ENCODE assay signal across 8 cellular contexts in genomic region chr9:137607141-137607857, GRCh38. TPM values are rescaled to one million over a fixed set of nuclear protein-coding genes. Genes with fewer than 3 reads are reported as not detected.
DNase-seq lines count a peak whose midpoint lies in the region; ATAC-seq, FAIRE-seq and TF ChIP-seq lines count a peak whose summit lies in the region.

No MANE protein-coding gene starts in this region.

- H3K36me3 ChIP-seq in HepG2 (replicated peaks in 1 of 2; ENCODE audit: control insufficient read depth in 1 of 2, insufficient read depth in 2 of 2, low read length in 2 of 2) (no peaks in the 10 kb centered on the region), upper lobe of left lung (no peaks in the 10 kb centered on the region)

- H3K27me3 ChIP-seq in HepG2 (ENCODE audit: control insufficient read depth in 1 of 2, insufficient read depth in 2 of 2, low read length in 2 of 2): peaks cover 1 to 10% of the 10 kb centered on the region in 2 experiments; a peak in 3 of 5 replicates
- no peaks in the 10 kb centered on the region for H3K27me3 ChIP-seq in upper lobe of left lung

- intact Hi-C loops in Right ventricle myocardium inferior (cut with DNase I) (no loop called here), cardiac septum (cut with DNase I) (no loop called here), HepG2 (cut with micrococcal nuclease; ENCODE audit: unreplicated experiment) (loop anchor here (5.0 kb wide), 1 partner anchor 65 kb away; no protein-coding TSS in a partner anchor)

- no peak overlapping the region for H3K27ac Mint-ChIP-seq in activated naive CD8-positive, alpha-beta T cell treated with anti-CD3 and anti-CD28 coated beads, Interleukin-2, amount 10 ng/mL, durations not matched to agents 7 days and 5 days

- CTCF ChIA-PET in HepG2 (lab: Yijun Ruan, JAX; ENCODE audit: low intra/inter-chr PET ratio, low total read pairs): no interaction called here

- TF ChIP-seq CTCF in HepG2 (CRISPR knock-in tag; IDR thresholded peaks at IDR 0.05) (no peak), upper lobe of left lung (IDR thresholded peaks at IDR 0.05) (no peak)

- FAIRE-seq in HepG2 (lab: Jason Lieb, UNC): no peak

- DNase-seq in Right ventricle myocardium inferior (ENCODE audit: missing footprints): peak; percentile 66
- DNase-seq in cardiac septum (ENCODE audit: low spot score): no peak
- no peak for DNase-seq in activated naive CD8-positive, alpha-beta T cell treated with anti-CD3 and anti-CD28 coated beads, Interleukin-2, amount 10 ng/mL, durations not matched to agents 7 days and 5 days
- DNase-seq in HepG2 (ENCODE audit: low spot score): no peak
- peak; percentile 43 to 52 for DNase-seq in upper lobe of left lung
- DNase-seq in SK-N-DZ (ENCODE audit: low spot score): no peak
- DNase-seq in cortex of kidney (lab: John Stamatoyannopoulos, UW): no peak
- no peak for DNase-seq in DMS79 treated with DMSO at 0.1 percent for 48 hours (lab: John Stamatoyannopoulos, UW)

- H3K27me3 Mint-ChIP-seq in activated naive CD8-positive, alpha-beta T cell treated with anti-CD3 and anti-CD28 coated beads, Interleukin-2, amount 10 ng/mL, durations not matched to agents 7 days and 5 days: peaks cover 2% of the 10 kb centered on the region

- H3K4me3 ChIP-seq in HepG2 (replicated peaks in 1 of 3; ENCODE audit: insufficient read depth in 1 of 3, low read depth in 2 of 3, low read length in 3 of 3) (peak overlapping the region; percentile 57 to 81 (median 77)), upper lobe of left lung (peak overlapping the region in 3 of 4 donors; percentile 87 to 96 (median 94))

- no TSS peak for BruUV-seq in HepG2 (replicated peaks; lab: Mats Ljungman, UMichigan)

- peaks cover 2% of the 10 kb centered on the region; the same call in 1 of the 2 replicates for H4K20me1 ChIP-seq in HepG2 (ENCODE audit: insufficient read depth, low read length)

- H3K36me3 Mint-ChIP-seq in activated naive CD8-positive, alpha-beta T cell treated with anti-CD3 and anti-CD28 coated beads, Interleukin-2, amount 10 ng/mL, durations not matched to agents 7 days and 5 days: no peaks in the 10 kb centered on the region

- H3K9me3 ChIP-seq in HepG2 (ENCODE audit: low read length) (no peaks in the 10 kb centered on the region), upper lobe of left lung (no peaks in the 10 kb centered on the region)

- peak overlapping the region; percentile 83 for H3K4me3 Mint-ChIP-seq in activated naive CD8-positive, alpha-beta T cell treated with anti-CD3 and anti-CD28 coated beads, Interleukin-2, amount 10 ng/mL, durations not matched to agents 7 days and 5 days

- POLR2A ChIA-PET in activated naive CD8-positive, alpha-beta T cell treated with anti-CD3 and anti-CD28 coated beads, Interleukin-2, amount 10 ng/mL, durations not matched to agents 7 days and 5 days (lab: Charles Lee): interaction anchor here (0.6 to 2.4 kb wide), 3 partner anchors 8 to 15 kb away, joined by 3 to 16 read pairs (median 3); partner anchors contain the start of gene EHMT1
- POLR2A ChIA-PET in HepG2 (lab: Yijun Ruan, JAX): interaction anchor here (0.7 to 2.7 kb wide), 5 partner anchors 12 to 57 kb away, joined by 3 to 18 read pairs (median 3); partner anchors contain the start of genes EHMT1 and ZMYND19

- H3K79me2 ChIP-seq in HepG2 (ENCODE audit: insufficient read depth, low read length): peaks cover 31% of the 10 kb centered on the region

- H3K27ac ChIP-seq in HepG2 (ENCODE audit: extremely low read length, insufficient read depth, low read length) (peak overlapping the region; percentile 81), upper lobe of left lung (peak overlapping the region; percentile 90 to 96 (median 94))

- H3K4me1 ChIP-seq in HepG2 (ENCODE audit: insufficient read depth, low read length): peaks cover 70% of the 10 kb centered on the region
- H3K4me1 ChIP-seq in upper lobe of left lung: peaks cover 41 to 79% (median 56%) of the 10 kb centered on the region in 4 donors

- no peak for TF ChIP-seq RAD21 in HepG2 (CRISPR knock-in tag; IDR thresholded peaks at IDR 0.05)

- H3K4me1 Mint-ChIP-seq in activated naive CD8-positive, alpha-beta T cell treated with anti-CD3 and anti-CD28 coated beads, Interleukin-2, amount 10 ng/mL, durations not matched to agents 7 days and 5 days: peaks cover 18% of the 10 kb centered on the region

- no peak for ATAC-seq in Right ventricle myocardium inferior
- no peak for ATAC-seq in activated naive CD8-positive, alpha-beta T cell treated with anti-CD3 and anti-CD28 coated beads, Interleukin-2, amount 10 ng/mL, durations not matched to agents 7 days and 5 days (ENCODE audit: low read depth)
- ATAC-seq in HepG2: peak; percentile 44
- ATAC-seq in upper lobe of left lung (ENCODE audit: low FRiP score in 2 of 2): no peak

- peak overlapping the region; percentile 100 for H3K4me2 ChIP-seq in HepG2 (ENCODE audit: low read depth, low read length)

- TF ChIP-seq POLR2A in HepG2 (IDR thresholded peaks at IDR 0.05; ENCODE audit: insufficient read depth in 1 of 2, low read depth in 2 of 2, low read length in 2 of 2): peak in 1 of 2 experiments; percentile 31; a peak in 1 of 4 replicates
- no peak for TF ChIP-seq POLR2A in upper lobe of left lung (IDR thresholded peaks at IDR 0.05)

- WGBS in HepG2 (ENCODE audit: low lambda C conversion rate): 0% methylated on average over 4 of the region's 17 CpGs
- 25 to 30% methylated on average over 9 to 16 of the region's 17 CpGs for WGBS in upper lobe of left lung, 2 donors

- H2AFZ ChIP-seq in HepG2 (ENCODE audit: low read length): no peak overlapping the region

- in situ Hi-C loops in HepG2 (cut with HindIII; ENCODE audit: extremely low pct_ligation_motif_present, low pct_unique_long_range_greater_than_20kb): no loop called here

- TF ChIP-seq EP300 in HepG2 (IDR thresholded peaks at IDR 0.05; ENCODE audit: low read depth in 2 of 2, low read length in 2 of 2) (no peak), HepG2 (CRISPR knock-in tag; IDR thresholded peaks at IDR 0.05; ENCODE audit: borderline replicate concordance) (no peak), upper lobe of left lung (IDR thresholded peaks at IDR 0.05) (no peak)

- peak overlapping the region; percentile 82 for H3K9ac ChIP-seq in HepG2 (ENCODE audit: insufficient read depth, low read depth, low read length)

- H3K9me3 Mint-ChIP-seq in activated naive CD8-positive, alpha-beta T cell treated with anti-CD3 and anti-CD28 coated beads, Interleukin-2, amount 10 ng/mL, durations not matched to agents 7 days and 5 days: no peaks in the 10 kb centered on the region

RNA-seq across cellular contexts. Expression of gene ARRDC1, which starts 1.8 kb away (rescaled TPM):
- 17.5 TPM for total RNA-seq in Right ventricle myocardium inferior
- 21.1 TPM for total RNA-seq in cardiac septum
- 10 to 100 TPM; 62.8 to 64.6 TPM for total RNA-seq in activated naive CD8-positive, alpha-beta T cell treated with anti-CD3 and anti-CD28 coated beads, Interleukin-2, amount 10 ng/mL, durations not matched to agents 7 days and 5 days
- 13.4 and 21.7 TPM in 2 replicates for total RNA-seq in HepG2 (2016; rRNA removed; fragmentation: Illumina TruSeq; extraction: Trizol)
- 8.4 and 10.0 TPM in 2 replicates for total RNA-seq in HepG2 (2016; cell fraction: cytosol; rRNA removed; fragmentation: Illumina TruSeq; extraction: Trizol; ENCODE audit: low read depth)
- 12.6 and 23.4 TPM in 2 replicates for total RNA-seq in HepG2 (2016; cell fraction: insoluble cytoplasmic fraction; rRNA removed; fragmentation: Illumina TruSeq; extraction: Trizol)
- total RNA-seq in HepG2 (2016; cell fraction: membrane; rRNA removed; fragmentation: Illumina TruSeq; extraction: Trizol): 8.5 and 10.9 TPM in 2 replicates
- 14.0 and 15.0 TPM in 2 replicates for total RNA-seq in HepG2 (2016; cell fraction: nucleus; rRNA removed; fragmentation: Illumina TruSeq; extraction: Trizol)
- 44.4 and 50.9 TPM in 2 replicates for polyA plus RNA-seq in HepG2 (2011; rRNA removed)
- polyA plus RNA-seq in HepG2 (2011; cell fraction: cytosol; rRNA removed): 23.8 and 38.3 TPM in 2 replicates
- 240 and 305 TPM in 2 replicates for polyA plus RNA-seq in HepG2 (2011; cell fraction: nucleus; rRNA removed)
- polyA plus RNA-seq in HepG2 (2012): 16.2 and 19.0 TPM in 2 replicates
- polyA plus RNA-seq in HepG2 (2016; cell fraction: cytosol; fragmentation: Illumina TruSeq; extraction: Trizol; ENCODE audit: low read depth): 5.5 and 7.1 TPM in 2 replicates
- polyA plus RNA-seq in HepG2 (2016; cell fraction: insoluble cytoplasmic fraction; fragmentation: Illumina TruSeq; extraction: Trizol; ENCODE audit: low read depth): 13.7 and 16.1 TPM in 2 replicates
- polyA plus RNA-seq in HepG2 (2016; cell fraction: membrane; fragmentation: Illumina TruSeq; extraction: Trizol; ENCODE audit: low read depth): 6.1 and 7.5 TPM in 2 replicates
- 53.7 and 57.4 TPM in 2 replicates for polyA plus RNA-seq in HepG2 (2016; cell fraction: nucleus; fragmentation: Illumina TruSeq; extraction: Trizol; ENCODE audit: insufficient read depth, low read depth)
- 48.5 and 187 TPM in 2 replicates for polyA minus RNA-seq in HepG2 (2011; rRNA and poly(A)+ RNA removed; ENCODE audit: low replicate concordance)
- polyA minus RNA-seq in HepG2 (2011; cell fraction: cytosol; rRNA and poly(A)+ RNA removed): 10.7 and 12.0 TPM in 2 replicates
- 32.6 and 32.9 TPM in 2 replicates for polyA minus RNA-seq in HepG2 (2011; cell fraction: nucleus; rRNA and poly(A)+ RNA removed)
- 100 to 1,000 TPM in 3 of 6 donors, 10 to 100 TPM in 3; 74.9 to 202 (median 99.6) TPM for total RNA-seq in upper lobe of left lung
- polyA plus RNA-seq in SK-N-DZ (2014; cell fraction: cytosol; rRNA removed): 15.9 and 21.1 TPM in 2 replicates
- 72.2 and 94.4 TPM in 2 replicates for polyA plus RNA-seq in SK-N-DZ (2014; cell fraction: nucleus; rRNA removed)

RNA-seq across cellular contexts. Expression of gene EHMT1, which starts 11.5 kb away (rescaled TPM):
- total RNA-seq in Right ventricle myocardium inferior: 30.5 TPM
- 39.8 TPM for total RNA-seq in cardiac septum
- total RNA-seq in activated naive CD8-positive, alpha-beta T cell treated with anti-CD3 and anti-CD28 coated beads, Interleukin-2, amount 10 ng/mL, durations not matched to agents 7 days and 5 days: 100 to 1,000 TPM; 111 to 118 TPM
- total RNA-seq in HepG2 (2016; rRNA removed; fragmentation: Illumina TruSeq; extraction: Trizol): 19.2 and 23.0 TPM in 2 replicates
- total RNA-seq in HepG2 (2016; cell fraction: cytosol; rRNA removed; fragmentation: Illumina TruSeq; extraction: Trizol; ENCODE audit: low read depth): 32.6 and 34.0 TPM in 2 replicates
- 15.2 and 25.2 TPM in 2 replicates for total RNA-seq in HepG2 (2016; cell fraction: insoluble cytoplasmic fraction; rRNA removed; fragmentation: Illumina TruSeq; extraction: Trizol)
- total RNA-seq in HepG2 (2016; cell fraction: membrane; rRNA removed; fragmentation: Illumina TruSeq; extraction: Trizol): 17.9 and 21.2 TPM in 2 replicates
- total RNA-seq in HepG2 (2016; cell fraction: nucleus; rRNA removed; fragmentation: Illumina TruSeq; extraction: Trizol): 21.3 and 28.8 TPM in 2 replicates
- polyA plus RNA-seq in HepG2 (2011; rRNA removed): 27.1 and 32.7 TPM in 2 replicates
- 15.3 and 21.9 TPM in 2 replicates for polyA plus RNA-seq in HepG2 (2011; cell fraction: cytosol; rRNA removed)
- 115 and 134 TPM in 2 replicates for polyA plus RNA-seq in HepG2 (2011; cell fraction: nucleus; rRNA removed)
- polyA plus RNA-seq in HepG2 (2012): 23.7 and 24.3 TPM in 2 replicates
- polyA plus RNA-seq in HepG2 (2016; cell fraction: cytosol; fragmentation: Illumina TruSeq; extraction: Trizol; ENCODE audit: low read depth): 2.4 TPM in 2 replicates
- 15.9 and 22.8 TPM in 2 replicates for polyA plus RNA-seq in HepG2 (2016; cell fraction: insoluble cytoplasmic fraction; fragmentation: Illumina TruSeq; extraction: Trizol; ENCODE audit: low read depth)
- 6.3 and 6.9 TPM in 2 replicates for polyA plus RNA-seq in HepG2 (2016; cell fraction: membrane; fragmentation: Illumina TruSeq; extraction: Trizol; ENCODE audit: low read depth)
- polyA plus RNA-seq in HepG2 (2016; cell fraction: nucleus; fragmentation: Illumina TruSeq; extraction: Trizol; ENCODE audit: insufficient read depth, low read depth): 70.5 and 71.6 TPM in 2 replicates
- polyA minus RNA-seq in HepG2 (2011; rRNA and poly(A)+ RNA removed; ENCODE audit: low replicate concordance): 74.8 and 208 TPM in 2 replicates
- polyA minus RNA-seq in HepG2 (2011; cell fraction: cytosol; rRNA and poly(A)+ RNA removed): 20.1 and 23.4 TPM in 2 replicates
- polyA minus RNA-seq in HepG2 (2011; cell fraction: nucleus; rRNA and poly(A)+ RNA removed): 41.9 and 46.2 TPM in 2 replicates
- 100 to 1,000 TPM in 2 of 6 donors, 10 to 100 TPM in 4; 68.0 to 183 (median 83.6) TPM for total RNA-seq in upper lobe of left lung
- polyA plus RNA-seq in SK-N-DZ (2014; cell fraction: cytosol; rRNA removed): 44.2 and 44.6 TPM in 2 replicates
- polyA plus RNA-seq in SK-N-DZ (2014; cell fraction: nucleus; rRNA removed): 119 and 149 TPM in 2 replicates

RNA-seq across cellular contexts. Expression of gene ZMYND19, which starts 17.0 kb away (rescaled TPM):
- total RNA-seq in Right ventricle myocardium inferior: 10.8 TPM
- 11.2 TPM for total RNA-seq in cardiac septum
- total RNA-seq in activated naive CD8-positive, alpha-beta T cell treated with anti-CD3 and anti-CD28 coated beads, Interleukin-2, amount 10 ng/mL, durations not matched to agents 7 days and 5 days: 10 to 100 TPM; 31.3 to 33.0 TPM
- total RNA-seq in HepG2 (2016; rRNA removed; fragmentation: Illumina TruSeq; extraction: Trizol): 29.6 and 38.7 TPM in 2 replicates
- total RNA-seq in HepG2 (2016; cell fraction: cytosol; rRNA removed; fragmentation: Illumina TruSeq; extraction: Trizol; ENCODE audit: low read depth): 103 and 108 TPM in 2 replicates
- 26.0 and 40.1 TPM in 2 replicates for total RNA-seq in HepG2 (2016; cell fraction: insoluble cytoplasmic fraction; rRNA removed; fragmentation: Illumina TruSeq; extraction: Trizol)
- total RNA-seq in HepG2 (2016; cell fraction: membrane; rRNA removed; fragmentation: Illumina TruSeq; extraction: Trizol): 93.6 and 97.4 TPM in 2 replicates
- total RNA-seq in HepG2 (2016; cell fraction: nucleus; rRNA removed; fragmentation: Illumina TruSeq; extraction: Trizol): 26.3 and 30.8 TPM in 2 replicates
- polyA plus RNA-seq in HepG2 (2011; rRNA removed): 21.3 and 21.8 TPM in 2 replicates
- 19.1 and 23.2 TPM in 2 replicates for polyA plus RNA-seq in HepG2 (2011; cell fraction: cytosol; rRNA removed)
- polyA plus RNA-seq in HepG2 (2011; cell fraction: nucleus; rRNA removed): 46.9 and 49.7 TPM in 2 replicates
- 16.9 and 18.6 TPM in 2 replicates for polyA plus RNA-seq in HepG2 (2012)
- polyA plus RNA-seq in HepG2 (2016; cell fraction: cytosol; fragmentation: Illumina TruSeq; extraction: Trizol; ENCODE audit: low read depth): 80.6 TPM in 2 replicates
- polyA plus RNA-seq in HepG2 (2016; cell fraction: insoluble cytoplasmic fraction; fragmentation: Illumina TruSeq; extraction: Trizol; ENCODE audit: low read depth): 32.1 and 34.5 TPM in 2 replicates
- 89.7 and 93.0 TPM in 2 replicates for polyA plus RNA-seq in HepG2 (2016; cell fraction: membrane; fragmentation: Illumina TruSeq; extraction: Trizol; ENCODE audit: low read depth)
- polyA plus RNA-seq in HepG2 (2016; cell fraction: nucleus; fragmentation: Illumina TruSeq; extraction: Trizol; ENCODE audit: insufficient read depth, low read depth): 60.9 and 67.4 TPM in 2 replicates
- polyA minus RNA-seq in HepG2 (2011; rRNA and poly(A)+ RNA removed; ENCODE audit: low replicate concordance): 9.8 and 59.1 TPM in 2 replicates
- polyA minus RNA-seq in HepG2 (2011; cell fraction: cytosol; rRNA and poly(A)+ RNA removed): 6.4 and 6.5 TPM in 2 replicates
- 13.0 and 13.1 TPM in 2 replicates for polyA minus RNA-seq in HepG2 (2011; cell fraction: nucleus; rRNA and poly(A)+ RNA removed)
- 10 to 100 TPM; 10.2 to 28.3 (median 20.9) TPM for total RNA-seq in upper lobe of left lung
- polyA plus RNA-seq in SK-N-DZ (2014; cell fraction: cytosol; rRNA removed): 88.9 and 95.8 TPM in 2 replicates
- polyA plus RNA-seq in SK-N-DZ (2014; cell fraction: nucleus; rRNA removed): 178 and 188 TPM in 2 replicates

RNA-seq across cellular contexts. Expression of gene DPH7, which starts 28.6 kb away (rescaled TPM):
- total RNA-seq in Right ventricle myocardium inferior (17.2 TPM), cardiac septum (21.2 TPM), HepG2 (2016; rRNA removed; fragmentation: Illumina TruSeq; extraction: Trizol) (22.6 and 31.6 TPM in 2 replicates), upper lobe of left lung (100 to 1,000 TPM in 1 of 6 donors, 10 to 100 TPM in 5; 25.5 to 115 (median 42.4) TPM)
- 10 to 100 TPM; 49.1 to 49.2 TPM for total RNA-seq in activated naive CD8-positive, alpha-beta T cell treated with anti-CD3 and anti-CD28 coated beads, Interleukin-2, amount 10 ng/mL, durations not matched to agents 7 days and 5 days
- total RNA-seq in HepG2 (2016; cell fraction: cytosol; rRNA removed; fragmentation: Illumina TruSeq; extraction: Trizol; ENCODE audit: low read depth): 23.7 and 28.0 TPM in 2 replicates
- total RNA-seq in HepG2 (2016; cell fraction: insoluble cytoplasmic fraction; rRNA removed; fragmentation: Illumina TruSeq; extraction: Trizol): 21.4 and 31.8 TPM in 2 replicates
- 27.7 and 31.4 TPM in 2 replicates for total RNA-seq in HepG2 (2016; cell fraction: membrane; rRNA removed; fragmentation: Illumina TruSeq; extraction: Trizol)
- 34.5 and 40.2 TPM in 2 replicates for total RNA-seq in HepG2 (2016; cell fraction: nucleus; rRNA removed; fragmentation: Illumina TruSeq; extraction: Trizol)
- polyA plus RNA-seq in HepG2 (2011; rRNA removed): 27.6 and 36.9 TPM in 2 replicates
- 15.3 and 20.0 TPM in 2 replicates for polyA plus RNA-seq in HepG2 (2011; cell fraction: cytosol; rRNA removed)
- 128 and 151 TPM in 2 replicates for polyA plus RNA-seq in HepG2 (2011; cell fraction: nucleus; rRNA removed)
- 15.1 and 23.7 TPM in 2 replicates for polyA plus RNA-seq in HepG2 (2012)
- 12.4 and 19.6 TPM in 2 replicates for polyA plus RNA-seq in HepG2 (2016; cell fraction: cytosol; fragmentation: Illumina TruSeq; extraction: Trizol; ENCODE audit: low read depth)
- 16.4 and 19.1 TPM in 2 replicates for polyA plus RNA-seq in HepG2 (2016; cell fraction: insoluble cytoplasmic fraction; fragmentation: Illumina TruSeq; extraction: Trizol; ENCODE audit: low read depth)
- 18.6 and 24.9 TPM in 2 replicates for polyA plus RNA-seq in HepG2 (2016; cell fraction: membrane; fragmentation: Illumina TruSeq; extraction: Trizol; ENCODE audit: low read depth)
- 78.6 and 82.4 TPM in 2 replicates for polyA plus RNA-seq in HepG2 (2016; cell fraction: nucleus; fragmentation: Illumina TruSeq; extraction: Trizol; ENCODE audit: insufficient read depth, low read depth)
- 13.7 and 46.0 TPM in 2 replicates for polyA minus RNA-seq in HepG2 (2011; rRNA and poly(A)+ RNA removed; ENCODE audit: low replicate concordance)
- polyA minus RNA-seq in HepG2 (2011; cell fraction: cytosol; rRNA and poly(A)+ RNA removed): 4.0 and 7.5 TPM in 2 replicates
- polyA minus RNA-seq in HepG2 (2011; cell fraction: nucleus; rRNA and poly(A)+ RNA removed): 27.8 and 33.3 TPM in 2 replicates
- 86.2 and 109 TPM in 2 replicates for polyA plus RNA-seq in SK-N-DZ (2014; cell fraction: cytosol; rRNA removed)
- 392 and 393 TPM in 2 replicates for polyA plus RNA-seq in SK-N-DZ (2014; cell fraction: nucleus; rRNA removed)

RNA-seq across cellular contexts. Expression of gene MRPL41, which starts 55.6 kb away (rescaled TPM):
- 244 TPM for total RNA-seq in Right ventricle myocardium inferior
- 184 TPM for total RNA-seq in cardiac septum
- 10 to 100 TPM; 58.8 to 64.4 TPM for total RNA-seq in activated naive CD8-positive, alpha-beta T cell treated with anti-CD3 and anti-CD28 coated beads, Interleukin-2, amount 10 ng/mL, durations not matched to agents 7 days and 5 days
- total RNA-seq in HepG2 (2016; rRNA removed; fragmentation: Illumina TruSeq; extraction: Trizol): 48.9 and 54.0 TPM in 2 replicates
- 48.5 and 55.5 TPM in 2 replicates for total RNA-seq in HepG2 (2016; cell fraction: cytosol; rRNA removed; fragmentation: Illumina TruSeq; extraction: Trizol; ENCODE audit: low read depth)
- 53.0 and 54.1 TPM in 2 replicates for total RNA-seq in HepG2 (2016; cell fraction: insoluble cytoplasmic fraction; rRNA removed; fragmentation: Illumina TruSeq; extraction: Trizol)
- 49.2 and 61.1 TPM in 2 replicates for total RNA-seq in HepG2 (2016; cell fraction: membrane; rRNA removed; fragmentation: Illumina TruSeq; extraction: Trizol)
- 19.0 and 19.6 TPM in 2 replicates for total RNA-seq in HepG2 (2016; cell fraction: nucleus; rRNA removed; fragmentation: Illumina TruSeq; extraction: Trizol)
- polyA plus RNA-seq in HepG2 (2011; rRNA removed): 20.9 and 23.4 TPM in 2 replicates
- 18.5 and 46.9 TPM in 2 replicates for polyA plus RNA-seq in HepG2 (2011; cell fraction: cytosol; rRNA removed)
- 23.0 and 28.2 TPM in 2 replicates for polyA plus RNA-seq in HepG2 (2011; cell fraction: nucleus; rRNA removed)
- 15.6 and 26.9 TPM in 2 replicates for polyA plus RNA-seq in HepG2 (2012)
- polyA plus RNA-seq in HepG2 (2016; cell fraction: cytosol; fragmentation: Illumina TruSeq; extraction: Trizol; ENCODE audit: low read depth): 54.8 and 61.0 TPM in 2 replicates
- 43.5 and 50.2 TPM in 2 replicates for polyA plus RNA-seq in HepG2 (2016; cell fraction: insoluble cytoplasmic fraction; fragmentation: Illumina TruSeq; extraction: Trizol; ENCODE audit: low read depth)
- polyA plus RNA-seq in HepG2 (2016; cell fraction: membrane; fragmentation: Illumina TruSeq; extraction: Trizol; ENCODE audit: low read depth): 42.3 and 46.2 TPM in 2 replicates
- polyA plus RNA-seq in HepG2 (2016; cell fraction: nucleus; fragmentation: Illumina TruSeq; extraction: Trizol; ENCODE audit: insufficient read depth, low read depth): 35.6 and 38.1 TPM in 2 replicates
- 6.4 and 7.1 TPM in 2 replicates for polyA minus RNA-seq in HepG2 (2011; rRNA and poly(A)+ RNA removed; ENCODE audit: low replicate concordance)
- polyA minus RNA-seq in HepG2 (2011; cell fraction: cytosol; rRNA and poly(A)+ RNA removed): 8.6 and 11.1 TPM in 2 replicates
- 2.1 and 2.2 TPM in 2 replicates for polyA minus RNA-seq in HepG2 (2011; cell fraction: nucleus; rRNA and poly(A)+ RNA removed)
- 100 to 1,000 TPM in 2 of 6 donors, 10 to 100 TPM in 4; 36.5 to 172 (median 62.1) TPM for total RNA-seq in upper lobe of left lung
- polyA plus RNA-seq in SK-N-DZ (2014; cell fraction: cytosol; rRNA removed): 28.9 and 35.2 TPM in 2 replicates
- polyA plus RNA-seq in SK-N-DZ (2014; cell fraction: nucleus; rRNA removed): 25.8 and 41.2 TPM in 2 replicates

Comparison
In these comparisons a context has a peak if more than half of its experiments do, and no peak if none do; other contexts are left out.
1. DNase-seq: peak in Right ventricle myocardium inferior (single experiment) and upper lobe of left lung (2 of 2); none in cardiac septum (single experiment), activated naive CD8-positive, alpha-beta T cell treated with anti-CD3 and anti-CD28 coated beads, Interleukin-2, amount 10 ng/mL, durations not matched to agents 7 days and 5 days (single experiment), HepG2 (single experiment), SK-N-DZ (single experiment), cortex of kidney (single experiment) and DMS79 treated with DMSO at 0.1 percent for 48 hours (single experiment).